ENCODE assay signal across 24 cellular contexts in the genomic region with DNA sequence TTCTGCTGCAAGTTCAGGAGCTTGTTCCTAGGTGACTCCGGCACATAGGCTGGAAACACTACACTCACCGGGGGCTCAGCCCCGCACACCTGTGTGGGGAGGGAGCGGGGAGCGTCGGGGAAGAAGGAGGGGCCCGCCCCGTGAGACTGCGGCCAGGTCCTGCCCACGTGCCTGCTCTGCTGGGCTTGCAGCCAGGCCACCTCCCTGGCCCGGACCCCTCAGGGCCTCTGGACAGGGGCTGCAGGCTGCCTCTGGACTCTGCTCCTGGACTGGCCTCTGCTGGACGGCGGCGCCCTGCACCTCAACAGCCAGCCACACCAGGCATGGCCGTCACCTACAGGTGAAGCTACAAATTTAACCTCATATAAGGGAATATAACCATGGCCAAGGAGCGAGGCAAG.
A peak's percentile ranks its signal among the peaks of the same experiment; 100 is the strongest.
DNase-seq lines count a peak whose midpoint lies in the region; TF ChIP-seq lines count a peak whose summit lies in the region.
"Had no signal": no experiment of that assay in that cellular context is flagged by ENCODE, and none has a peak within 500 bp of the region (broad histone marks: within the 10 kb centered on the region; RNA-seq: fewer than 3 reads in every experiment).

No MANE protein-coding gene starts in this region.

- no peak overlapping the region for H2AK5ac ChIP-seq in mesenchymal stem cell (ENCODE audit: low read length, severe bottlenecking)

- H3K4me1 ChIP-seq in esophagus muscularis mucosa (peaks cover 5 to 41% (median 17%) of the 10 kb centered on the region in 4 donors), mesenchymal stem cell (ENCODE audit: control insufficient read depth, insufficient read depth, low read depth, low read length) (peaks cover 16% of the 10 kb centered on the region), testis (peaks cover 48% of the 10 kb centered on the region)
- H3K4me1 ChIP-seq: vagina had no signal

- no peak overlapping the region for H3K4me2 ChIP-seq in mesenchymal stem cell (ENCODE audit: low read length, poor library complexity, severe bottlenecking)

- TF ChIP-seq CTCF in HL-60 (IDR thresholded peaks at IDR 0.05; ENCODE audit: insufficient read depth, low read length) (no peak), esophagus muscularis mucosa (IDR thresholded peaks at IDR 0.05) (no peak), testis (IDR thresholded peaks at IDR 0.05) (no peak)

- peak overlapping the region; percentile 12 for H2BK120ac ChIP-seq in mesenchymal stem cell (ENCODE audit: low read depth, low read length)

- peak overlapping the region; percentile 18 to 56 for H2BK12ac ChIP-seq in mesenchymal stem cell (ENCODE audit: low read length in 2 of 2)

- H3K4ac ChIP-seq in mesenchymal stem cell (ENCODE audit: low read depth in 1 of 2, low read length in 2 of 2) = peak overlapping the region; percentile 6 to 29

- H3K27ac ChIP-seq in HL-60 (replicated peaks) (peak overlapping the region; percentile 99; the same call in 1 of the 2 replicates), esophagus muscularis mucosa (replicated peaks in 1 of 4) (no peak overlapping the region), mesenchymal stem cell (ENCODE audit: low read length, poor library complexity, severe bottlenecking) (no peak overlapping the region), testis (peak overlapping the region; percentile 31 to 55)
- H3K27ac ChIP-seq: suprapubic skin, vagina had no signal

- H2BK5ac ChIP-seq in mesenchymal stem cell (ENCODE audit: low read depth, low read length, poor library complexity, severe bottlenecking) = no peak overlapping the region

- H3K9me3 ChIP-seq in esophagus muscularis mucosa (no peaks in the 10 kb centered on the region), mesenchymal stem cell (ENCODE audit: control insufficient read depth, low read length) (no peaks in the 10 kb centered on the region), testis (no peaks in the 10 kb centered on the region)
- H3K9me3 ChIP-seq: left ventricle myocardium inferior, suprapubic skin, vagina had no signal

- intact Hi-C loops in esophagus muscularis mucosa (cut with DNase I) (no loop called here), testis (cut with DNase I; ENCODE audit: low total_unique reads) (no loop called here)

- H4K91ac ChIP-seq in mesenchymal stem cell (ENCODE audit: low read length) = peak overlapping the region; percentile 47

- peak overlapping the region; percentile 45 for H4K8ac ChIP-seq in mesenchymal stem cell (ENCODE audit: low read length)

- TF ChIP-seq POLR2A in esophagus muscularis mucosa (IDR thresholded peaks at IDR 0.05; ENCODE audit: low read depth) (no peak), testis (IDR thresholded peaks at IDR 0.05) (no peak)

- no peak overlapping the region for H3K23ac ChIP-seq in mesenchymal stem cell (ENCODE audit: low read length in 2 of 2)

- H2BK15ac ChIP-seq in mesenchymal stem cell (ENCODE audit: low read depth, poor library complexity, severe bottlenecking) = no peak overlapping the region

- DNase-seq in HL-60 (ENCODE audit: low read depth in 1 of 2, low spot score in 1 of 2) = no peak
- peak; percentile 45 for DNase-seq in esophagus muscularis mucosa (ENCODE audit: extremely low spot score)
- no peak for DNase-seq in mesenchymal stem cell
- DNase-seq in testis = no peak
- DNase-seq in EL = no peak
- DNase-seq in A172 (ENCODE audit: low spot score) = no peak
- no peak for DNase-seq in stimulated activated CD4-positive, alpha-beta T cell treated with anti-CD3 and anti-CD28 coated beads, Interleukin-4, amount 100 ng/mL, for 4 hours
- no peak for DNase-seq in MV-4-11 (lab: John Stamatoyannopoulos, UW)
- DNase-seq: activated CD4-positive, alpha-beta T cell treated with anti-CD3 and anti-CD28 coated beads, Interleukin-2, amount 50 U/mL, for 1 hour; activated naive CD4-positive, alpha-beta T cell treated with anti-CD3 and anti-CD28 coated beads, Interleukin-2, amount 50 U/mL, for 16 hours; C1 segment of cervical spinal cord; caudate nucleus; head of caudate nucleus; left ventricle myocardium inferior; MM.1S; NCI-H146; NCI-H2171; NCI-H524; PC-3; small intestine; stimulated activated CD4-positive, alpha-beta T cell treated with anti-CD3 and anti-CD28 coated beads, Interleukin-2, amount 100 ng/mL, for 48 hours; T-helper 9 cell had no signal

- H3K18ac ChIP-seq in mesenchymal stem cell (ENCODE audit: low read depth in 1 of 2, low read length in 2 of 2) = peak overlapping the region in 1 of 2 experiments; percentile 42

- H3K36me3 ChIP-seq in esophagus muscularis mucosa (no peaks in the 10 kb centered on the region), mesenchymal stem cell (ENCODE audit: control insufficient read depth in 1 of 2, insufficient read depth in 2 of 2, low read depth in 1 of 2, low read length in 2 of 2) (peaks cover 0 to 2% of the 10 kb centered on the region in 2 experiments), testis (ENCODE audit: low read depth, missing control alignments) (no peaks in the 10 kb centered on the region)
- H3K36me3 ChIP-seq: left ventricle myocardium inferior, suprapubic skin, vagina had no signal

- no peak overlapping the region for H3K9ac ChIP-seq in mesenchymal stem cell (ENCODE audit: low read length)

- H3K27me3 ChIP-seq in HL-60 (ENCODE audit: insufficient read depth, poor library complexity, severe bottlenecking) (no peaks in the 10 kb centered on the region), esophagus muscularis mucosa (no peaks in the 10 kb centered on the region), mesenchymal stem cell (ENCODE audit: control insufficient read depth in 1 of 2, insufficient read depth in 1 of 2, low read length in 2 of 2) (peaks cover 0 to 7% of the 10 kb centered on the region in 2 experiments), testis (no peaks in the 10 kb centered on the region)
- H3K27me3 ChIP-seq: vagina had no signal

- no peaks in the 10 kb centered on the region for H3K79me1 ChIP-seq in mesenchymal stem cell (replicated peaks; ENCODE audit: low read length, poor library complexity, severe bottlenecking)

- H2AFZ ChIP-seq in mesenchymal stem cell (ENCODE audit: low read depth, low read length) = no peak overlapping the region

- no peak overlapping the region for H3K14ac ChIP-seq in mesenchymal stem cell (ENCODE audit: low read length in 2 of 2)

- no peak for TF ChIP-seq EP300 in esophagus muscularis mucosa (IDR thresholded peaks at IDR 0.05)

- H3K4me3 ChIP-seq in HL-60 (replicated peaks; ENCODE audit: insufficient read depth, low read length) (no peak overlapping the region), esophagus muscularis mucosa (no peak overlapping the region), mesenchymal stem cell (ENCODE audit: insufficient read depth in 1 of 2, low read depth in 1 of 2, low read length in 2 of 2) (peak overlapping the region in 1 of 2 experiments; percentile 14), testis (no peak overlapping the region)
- H3K4me3 ChIP-seq: left ventricle myocardium inferior, suprapubic skin, vagina had no signal

- WGBS in esophagus muscularis mucosa = 78% methylated on average over 16 of the region's 16 CpGs
- WGBS in mesenchymal stem cell = 81% methylated on average over 15 of the region's 16 CpGs
- WGBS in testis, 2 donors = 80 to 91% methylated on average over 9 to 16 of the region's 16 CpGs

Comparison
In these comparisons a context has a peak if more than half of its experiments do, and no peak if none do; other contexts are left out.
1. H3K27ac ChIP-seq: peak in HL-60 (single experiment) and testis (2 of 2); none in esophagus muscularis mucosa (0 of 4) and mesenchymal stem cell (single experiment).